22 cellular contexts compared by ENCODE assay signal in the genomic region with DNA sequence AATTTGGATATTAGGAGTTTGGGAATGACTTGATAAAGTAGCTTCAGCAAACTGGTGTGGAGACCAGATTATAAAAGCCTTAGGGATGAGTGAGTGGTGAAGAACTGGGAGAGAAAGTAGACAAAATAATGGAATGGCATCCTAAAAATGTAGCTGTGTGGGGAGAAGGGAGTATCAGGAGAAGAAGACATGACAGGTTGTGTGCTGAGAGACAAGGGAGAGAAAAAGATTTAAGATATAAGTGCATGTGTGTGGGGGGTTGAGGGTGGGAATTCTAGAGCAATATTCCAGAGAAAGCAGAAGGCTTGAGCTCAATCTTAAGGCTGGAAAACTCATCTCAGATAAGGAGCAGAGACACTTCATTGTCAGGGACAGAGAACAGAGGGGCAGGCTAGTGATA.
"Had no signal": no experiment of that assay in that cellular context is flagged by ENCODE, and none has a peak within 500 bp of the region (broad histone marks: within the 10 kb centered on the region; RNA-seq: fewer than 3 reads in every experiment).

No MANE protein-coding gene starts in this region.

- H3K4me3 ChIP-seq: neural progenitor cell, psoas muscle, right lobe of liver, stomach, thoracic aorta, transverse colon had no signal

- ATAC-seq: effector memory CD8-positive, alpha-beta T cell; left lobe of liver; natural killer cell treated with Interleukin-12 subunit alpha and Interleukin-12 subunit beta and Interleukin-15 and Interleukin-18, amount 100 ng/mL, for 72 hours; psoas muscle; right lobe of liver had no signal

- H3K9ac ChIP-seq: neural progenitor cell, parathyroid adenoma had no signal

- H3K27ac ChIP-seq: neural progenitor cell, parathyroid adenoma, psoas muscle, right lobe of liver, stomach, thoracic aorta had no signal

- H3K4me2 ChIP-seq: neural progenitor cell had no signal

- H3K79me2 ChIP-seq: parathyroid adenoma had no signal

- H3K9me3 ChIP-seq: psoas muscle, right lobe of liver, stomach, thoracic aorta, transverse colon had no signal

- H3K27me3 ChIP-seq: neural progenitor cell, right lobe of liver, stomach, transverse colon had no signal

- H2AFZ ChIP-seq: neural progenitor cell, parathyroid adenoma had no signal

- DNase-seq: cerebellar nuclear complex; effector memory CD8-positive, alpha-beta T cell; erythroblast; foreskin melanocyte; head of caudate nucleus; hippocampal formation; kidney glomerular epithelial cell; mammary epithelial cell; midbrain; nucleus accumbens; psoas muscle; retina; right lobe of liver; stimulated activated naive CD4-positive, alpha-beta T cell; stomach; substantia nigra; transverse colon had no signal

- H3K4me1 ChIP-seq: neural progenitor cell, parathyroid adenoma, psoas muscle, right lobe of liver, stomach had no signal

- H3K36me3 ChIP-seq: neural progenitor cell, right lobe of liver, stomach, thoracic aorta, transverse colon had no signal
